In the genomic region with DNA sequence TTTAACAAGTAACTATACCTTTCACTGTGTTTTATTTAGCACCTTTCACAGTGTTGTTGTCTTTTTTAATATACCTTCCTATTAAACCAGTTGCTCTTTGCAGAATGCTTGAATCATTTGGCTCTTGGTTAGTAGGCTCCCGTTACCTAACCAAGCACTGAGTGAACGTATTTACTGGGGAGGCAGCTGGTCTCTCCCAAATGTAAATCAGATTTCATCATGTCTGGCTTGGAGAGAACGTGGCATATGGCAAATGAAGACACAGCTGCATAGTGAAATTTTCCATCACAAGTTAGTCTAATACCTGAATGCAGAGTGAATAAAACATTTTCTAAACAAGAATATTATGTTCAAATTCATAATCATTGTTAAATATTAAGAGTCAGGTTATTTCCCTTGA, we compare ENCODE assay signal across 19 cellular contexts.
"Had no signal": no experiment of that assay in that cellular context is flagged by ENCODE, and none has a peak within 500 bp of the region (broad histone marks: within the 10 kb centered on the region; RNA-seq: fewer than 3 reads in every experiment).

No MANE protein-coding gene starts in this region.

- ATAC-seq: activated T-cell treated with anti-CD3 and anti-CD28 coated beads, Interleukin-2, amount 50 U/mL, for 4 hours; activated T-helper 17 cell treated with anti-CD3 and anti-CD28 coated beads, Interleukin-2, amount 50 U/mL, for 72 hours; foreskin keratinocyte; right lobe of liver; stimulated activated naive CD8-positive, alpha-beta T cell treated with anti-CD3 and anti-CD28 coated beads, Interleukin-15, Interleukin-2, amounts not matched to agents 100 U/mL and 50 U/mL, for 24 hours; WTC11 had no signal

- DNase-seq: activated CD4-positive, alpha-beta memory T cell treated with anti-CD3 and anti-CD28 coated beads, Interleukin-2, amount 10 ng/mL, durations not matched to agents 7 days and 5 days; activated CD4-positive, alpha-beta T cell treated with anti-CD3 and anti-CD28 coated beads for 1 hour; activated CD4-positive, alpha-beta T cell treated with anti-CD3 and anti-CD28 coated beads, Interleukin-2, amount 10 ng/mL, durations not matched to agents 7 days and 5 days; activated gamma-delta T cell treated with Interleukin-2 at 50 U/mL for 16 hours; activated naive CD4-positive, alpha-beta T cell treated with anti-CD3 and anti-CD28 coated beads, Interleukin-2, amount 50 U/mL, for 16 hours; activated T-cell treated with anti-CD3 and anti-CD28 coated beads, Interleukin-2, amount 50 U/mL, for 4 hours; amniotic stem cell; brain microvascular endothelial cell; effector CD4-positive, alpha-beta T cell; foreskin keratinocyte; left ventricle myocardium inferior; right lobe of liver; stimulated activated CD4-positive, alpha-beta T cell treated with anti-CD3 and anti-CD28 coated beads, Interleukin-12 subunit alpha, Interleukin-12 subunit beta, amount 100 ng/mL, for 4 hours; stimulated activated CD4-positive, alpha-beta T cell treated with anti-CD3 and anti-CD28 coated beads, Interleukin-4, amount 100 ng/mL, for 1 hour; stimulated activated naive CD8-positive, alpha-beta T cell treated with anti-CD3 and anti-CD28 coated beads, Interleukin-15, Interleukin-2, amounts not matched to agents 100 U/mL and 50 U/mL, for 24 hours; T-helper 2 cell; uterus had no signal
